ENCODE assay signal across 27 cellular contexts in the genomic region with DNA sequence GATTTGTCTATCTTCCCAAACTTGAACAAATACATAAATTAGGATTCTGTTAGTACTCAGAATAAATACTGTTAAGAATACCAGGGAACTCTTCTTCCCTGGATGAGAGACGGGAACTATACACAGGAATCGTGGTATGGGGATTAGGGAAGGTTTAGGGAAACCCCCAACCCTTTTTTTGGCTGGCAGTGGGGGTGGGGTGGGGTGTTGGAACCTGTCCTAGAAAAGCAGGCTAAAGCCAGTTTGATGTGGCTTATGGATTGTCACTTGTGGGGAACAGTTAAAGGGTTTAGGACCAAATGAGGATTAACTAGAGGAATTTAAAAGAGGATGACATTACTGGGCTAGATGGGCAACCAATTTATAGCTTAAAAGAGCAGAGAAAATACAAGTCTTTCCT. TPM values are rescaled to one million over a fixed set of nuclear protein-coding genes. Genes with fewer than 3 reads are reported as not detected.
DNase-seq lines count a peak whose midpoint lies in the region; TF ChIP-seq lines count a peak whose summit lies in the region.
"Had no signal": no experiment of that assay in that cellular context is flagged by ENCODE, and none has a peak within 500 bp of the region (broad histone marks: within the 10 kb centered on the region; RNA-seq: fewer than 3 reads in every experiment).

No MANE protein-coding gene starts in this region.

- no peaks in the 10 kb centered on the region for H3K27me3 ChIP-seq in WERI-Rb-1 (ENCODE audit: insufficient read depth, low read depth, severe bottlenecking)
- H3K27me3 ChIP-seq: right lobe of liver had no signal

- H3K36me3 Mint-ChIP-seq in glutamatergic neuron (ENCODE audit: unreplicated experiment): no peaks in the 10 kb centered on the region
- no peaks in the 10 kb centered on the region for H3K36me3 Mint-ChIP-seq in progenitor cell of endocrine pancreas (ENCODE audit: insufficient read depth)

- peak overlapping the region; percentile 49 for H3K4me3 ChIP-seq in WERI-Rb-1 (ENCODE audit: low read depth, low read length)
- H3K4me3 ChIP-seq: right lobe of liver, SK-N-MC had no signal

- H3K27ac Mint-ChIP-seq in glutamatergic neuron (ENCODE audit: unreplicated experiment) (no peak overlapping the region), progenitor cell of endocrine pancreas (no peak overlapping the region)
- H3K27ac Mint-ChIP-seq: activated B cell treated with CpG ODN at 0.5 μM for 24 hours; T-helper 2 cell treated with Interferon-gamma antibody and Interleukin-4, amounts not matched to agents 5 μg/mL and 100 μg/mL, for 36 hours had no signal

- TF ChIP-seq CTCF in WERI-Rb-1 (IDR thresholded peaks at IDR 0.05; ENCODE audit: low read depth, low read length) (no peak), glutamatergic neuron (IDR thresholded peaks at IDR 0.05; ENCODE audit: partially characterized antibody, unreplicated experiment) (no peak), progenitor cell of endocrine pancreas (IDR thresholded peaks at IDR 0.05; ENCODE audit: unreplicated experiment) (no peak)

- no peak overlapping the region for H3K27ac ChIP-seq in WERI-Rb-1
- H3K27ac ChIP-seq: 22Rv1, right lobe of liver, RWPE1, SK-N-MC, transverse colon had no signal

- no peaks in the 10 kb centered on the region for H3K9me3 ChIP-seq in WERI-Rb-1 (ENCODE audit: severe bottlenecking)
- H3K9me3 ChIP-seq: right lobe of liver, transverse colon had no signal

- H3K4me1 Mint-ChIP-seq in glutamatergic neuron (ENCODE audit: low read depth, unreplicated experiment) (peaks cover 4% of the 10 kb centered on the region), progenitor cell of endocrine pancreas (ENCODE audit: low read depth) (peaks cover 8% of the 10 kb centered on the region)
- H3K4me1 Mint-ChIP-seq: activated B cell treated with CpG ODN at 0.5 μM for 24 hours had no signal

- no peaks in the 10 kb centered on the region for H3K9me3 Mint-ChIP-seq in glutamatergic neuron (ENCODE audit: unreplicated experiment)
- H3K9me3 Mint-ChIP-seq in progenitor cell of endocrine pancreas (ENCODE audit: low read depth): no peaks in the 10 kb centered on the region
- H3K9me3 Mint-ChIP-seq: activated B cell treated with CpG ODN at 0.5 μM for 24 hours; T-helper 2 cell treated with Interferon-gamma antibody and Interleukin-4, amounts not matched to agents 5 μg/mL and 100 μg/mL, for 36 hours had no signal

- H3K27me3 Mint-ChIP-seq in glutamatergic neuron (ENCODE audit: unreplicated experiment) (no peaks in the 10 kb centered on the region), progenitor cell of endocrine pancreas (peaks cover 37% of the 10 kb centered on the region)

- H3K4me3 Mint-ChIP-seq in glutamatergic neuron (ENCODE audit: unreplicated experiment): peak overlapping the region; percentile 91
- H3K4me3 Mint-ChIP-seq in progenitor cell of endocrine pancreas (ENCODE audit: low read depth): peak overlapping the region; percentile 64
- H3K4me3 Mint-ChIP-seq: activated B cell treated with CpG ODN at 0.5 μM for 24 hours; T-helper 2 cell treated with Interferon-gamma antibody and Interleukin-4, amounts not matched to agents 5 μg/mL and 100 μg/mL, for 36 hours had no signal

- no peaks in the 10 kb centered on the region for H3K36me3 ChIP-seq in WERI-Rb-1
- H3K36me3 ChIP-seq: right lobe of liver, transverse colon had no signal

- DNase-seq in NCI-H146 (lab: John Stamatoyannopoulos, UW): peak; percentile 0
- DNase-seq in NCI-H146 treated with DMSO at 0.1 percent for 48 hours (lab: John Stamatoyannopoulos, UW; ENCODE audit: unreplicated experiment): no peak
- peak; percentile 23 for DNase-seq in WERI-Rb-1
- DNase-seq in glutamatergic neuron: no peak
- no peak for DNase-seq in progenitor cell of endocrine pancreas (ENCODE audit: low spot score, unreplicated experiment)
- DNase-seq in activated naive CD4-positive, alpha-beta T cell treated with Interleukin-2 at 50 U/mL for 16 hours: no peak
- no peak for DNase-seq in T-helper 1 cell
- no peak for DNase-seq in iPS-NIHi7 (ENCODE audit: extremely low spot score)
- DNase-seq: activated B cell treated with CpG ODN at 0.5 μM for 24 hours; activated CD4-positive, alpha-beta T cell treated with anti-CD3 and anti-CD28 coated beads, Interleukin-2, amount 50 U/mL, for 4 hours; activated naive CD4-positive, alpha-beta T cell treated with anti-CD3 and anti-CD28 coated beads, Interleukin-2, amount 50 U/mL, for 16 hours; AML-193; DND-41; mammary epithelial cell; NCI-H1436 treated with DMSO at 0.1 percent for 48 hours; NCI-H2171 treated with DMSO at 0.1 percent for 48 hours; NCI-H526 treated with DMSO at 0.1 percent for 48 hours; right lobe of liver; stimulated activated CD4-positive, alpha-beta T cell treated with anti-CD3 and anti-CD28 coated beads, Interleukin-15, amount 100 ng/mL, for 24 hours had no signal

RNA-seq across cellular contexts. Expression of gene SLC4A10, which starts 1.8 kb away (rescaled TPM):
- total RNA-seq in glutamatergic neuron (ENCODE audit: unreplicated experiment) (0.34 TPM), progenitor cell of endocrine pancreas (0.05 TPM in 1 of 2 replicates, not detected in the other)
- total RNA-seq: activated B cell treated with CpG ODN at 0.5 μM for 24 hours, cardiac septum, dermis microvascular lymphatic vessel endothelial cell, osteocyte had no signal

Comparison
In these comparisons a context has a peak if more than half of its experiments do, and no peak if none do; other contexts are left out.
1. DNase-seq: peak in NCI-H146 (single experiment) and WERI-Rb-1 (single experiment); none in NCI-H146 treated with DMSO at 0.1 percent for 48 hours (single experiment), glutamatergic neuron (single experiment), progenitor cell of endocrine pancreas (single experiment), activated naive CD4-positive, alpha-beta T cell treated with Interleukin-2 at 50 U/mL for 16 hours (single experiment), T-helper 1 cell (0 of 5) and iPS-NIHi7 (single experiment).